Comparison of ENCODE assay signal across 9 cellular contexts in the genomic region with DNA sequence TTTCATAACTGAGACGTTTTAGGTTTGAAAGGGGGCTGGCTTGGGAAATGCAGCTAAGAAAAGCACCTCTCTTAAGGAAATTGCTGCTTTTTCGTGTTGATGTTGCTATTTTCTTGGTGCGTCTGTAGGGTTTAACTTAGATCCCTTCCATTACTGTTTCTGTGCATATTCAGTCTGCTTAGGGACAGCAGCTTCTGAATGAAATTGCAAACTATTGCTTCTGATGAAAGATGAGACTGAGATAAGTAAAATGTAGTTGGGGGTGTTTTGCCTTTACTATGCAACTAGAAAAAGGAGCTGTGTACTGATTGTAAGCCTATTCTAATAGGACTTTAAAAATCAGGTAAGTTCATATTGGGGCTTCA. TPM values are rescaled to one million over a fixed set of nuclear protein-coding genes. Genes with fewer than 3 reads are reported as not detected.
DNase-seq lines count a peak whose midpoint lies in the region; ATAC-seq and TF ChIP-seq lines count a peak whose summit lies in the region.
"Had no signal": no experiment of that assay in that cellular context is flagged by ENCODE, and none has a peak within 500 bp of the region (broad histone marks: within the 10 kb centered on the region; RNA-seq: fewer than 3 reads in every experiment).

No MANE protein-coding gene starts in this region.

- TF ChIP-seq POLR2A in uterus (IDR thresholded peaks at IDR 0.05): no peak

- H3K27me3 ChIP-seq in left ventricle myocardium inferior (ENCODE audit: low read depth) (no peaks in the 10 kb centered on the region), mesenchymal stem cell (ENCODE audit: control insufficient read depth in 1 of 2, insufficient read depth in 1 of 2, low read length in 2 of 2) (no peaks in the 10 kb centered on the region), uterus (no peaks in the 10 kb centered on the region)

- H3K79me1 ChIP-seq in mesenchymal stem cell (replicated peaks; ENCODE audit: low read length, poor library complexity, severe bottlenecking): no peaks in the 10 kb centered on the region

- no peak overlapping the region for H2AK5ac ChIP-seq in mesenchymal stem cell (ENCODE audit: low read length, severe bottlenecking)

- no peaks in the 10 kb centered on the region for H3K36me3 Mint-ChIP-seq in activated T-helper 17 cell treated with anti-CD3 and anti-CD28 coated beads, Interleukin-2, amount 50 U/mL, for 72 hours (ENCODE audit: low read depth)

- no peaks in the 10 kb centered on the region for H3K9me3 Mint-ChIP-seq in activated T-helper 17 cell treated with anti-CD3 and anti-CD28 coated beads, Interleukin-2, amount 50 U/mL, for 72 hours

- H3K4me3 Mint-ChIP-seq in activated T-helper 17 cell treated with anti-CD3 and anti-CD28 coated beads, Interleukin-2, amount 50 U/mL, for 72 hours: peak overlapping the region; percentile 51

- H3K27ac ChIP-seq in left ventricle myocardium inferior (replicated peaks) (peak overlapping the region; percentile 93), mesenchymal stem cell (ENCODE audit: low read length, poor library complexity, severe bottlenecking) (no peak overlapping the region), uterus (peak overlapping the region; percentile 74 to 84)

- peak overlapping the region; percentile 55 for H3K4me2 ChIP-seq in mesenchymal stem cell (ENCODE audit: low read length, poor library complexity, severe bottlenecking)

- no peak overlapping the region for H2BK5ac ChIP-seq in mesenchymal stem cell (ENCODE audit: low read depth, low read length, poor library complexity, severe bottlenecking)

- H3K4me3 ChIP-seq in left ventricle myocardium inferior: peak overlapping the region; percentile 68
- peak overlapping the region in 1 of 2 experiments; percentile 78 for H3K4me3 ChIP-seq in mesenchymal stem cell (ENCODE audit: insufficient read depth in 1 of 2, low read depth in 1 of 2, low read length in 2 of 2)
- H3K4me3 ChIP-seq in uterus: peak overlapping the region; percentile 20 to 35

- H3K4me1 Mint-ChIP-seq in activated T-helper 17 cell treated with anti-CD3 and anti-CD28 coated beads, Interleukin-2, amount 50 U/mL, for 72 hours: peaks cover 5% of the 10 kb centered on the region

- H3K4me1 ChIP-seq in left ventricle myocardium inferior (peaks cover 67% of the 10 kb centered on the region), mesenchymal stem cell (ENCODE audit: control insufficient read depth, insufficient read depth, low read depth, low read length) (no peaks in the 10 kb centered on the region), uterus (no peaks in the 10 kb centered on the region)

- H3K9ac ChIP-seq in mesenchymal stem cell (ENCODE audit: low read length): peak overlapping the region; percentile 92

- 14% methylated on average over 3 of the region's 3 CpGs for WGBS in mesenchymal stem cell

- DNase-seq in left ventricle myocardium inferior: no peak
- no peak for DNase-seq in left cardiac atrium
- DNase-seq in mesenchymal stem cell: peak; percentile 18
- DNase-seq in uterus: no peak
- DNase-seq in NCI-H1417 (lab: John Stamatoyannopoulos, UW): no peak
- DNase-seq: stimulated activated CD4-positive, alpha-beta T cell treated with anti-CD3 and anti-CD28 coated beads, Interleukin-2, amount 100 ng/mL, for 48 hours had no signal

- no peak for ATAC-seq in left cardiac atrium
- no peak for ATAC-seq in activated T-helper 17 cell treated with anti-CD3 and anti-CD28 coated beads, Interleukin-2, amount 50 U/mL, for 72 hours (replicated peaks)
- no peak for ATAC-seq in GM19035 (IDR thresholded peaks at IDR 0.05; ENCODE audit: unreplicated experiment)
- no peak for ATAC-seq in GM18858 (IDR thresholded peaks at IDR 0.05; ENCODE audit: unreplicated experiment)

- peak overlapping the region in 1 of 2 experiments; percentile 80 for H3K18ac ChIP-seq in mesenchymal stem cell (ENCODE audit: low read depth in 1 of 2, low read length in 2 of 2)

- H2BK15ac ChIP-seq in mesenchymal stem cell (ENCODE audit: low read depth, poor library complexity, severe bottlenecking): no peak overlapping the region

- peak overlapping the region in 1 of 2 experiments; percentile 60 for H2BK12ac ChIP-seq in mesenchymal stem cell (ENCODE audit: low read length in 2 of 2)

- intact Hi-C loops in left ventricle myocardium inferior (cut with micrococcal nuclease) (no loop called here), left cardiac atrium (cut with DNase I) (loop anchor here in 1 of 2 donors (10.0 kb wide), 1 partner anchor 142 kb away; no protein-coding TSS in a partner anchor), uterus (cut with DNase I; ENCODE audit: low total_unique reads) (no loop called here)

- TF ChIP-seq CTCF in left ventricle myocardium inferior (IDR thresholded peaks at IDR 0.05; ENCODE audit: borderline replicate concordance) (no peak), uterus (IDR thresholded peaks at IDR 0.05) (no peak)

- no peak overlapping the region for H4K91ac ChIP-seq in mesenchymal stem cell (ENCODE audit: low read length)

- no peak overlapping the region for H3K27ac Mint-ChIP-seq in activated T-helper 17 cell treated with anti-CD3 and anti-CD28 coated beads, Interleukin-2, amount 50 U/mL, for 72 hours

- H3K23ac ChIP-seq in mesenchymal stem cell (ENCODE audit: low read length in 2 of 2): no peak overlapping the region

- no peaks in the 10 kb centered on the region for H3K36me3 ChIP-seq in left ventricle myocardium inferior
- no peaks in the 10 kb centered on the region for H3K36me3 ChIP-seq in mesenchymal stem cell (ENCODE audit: control insufficient read depth in 1 of 2, insufficient read depth in 2 of 2, low read depth in 1 of 2, low read length in 2 of 2)
- H3K36me3 ChIP-seq in uterus: no peaks in the 10 kb centered on the region

- H3K27me3 Mint-ChIP-seq in activated T-helper 17 cell treated with anti-CD3 and anti-CD28 coated beads, Interleukin-2, amount 50 U/mL, for 72 hours: peaks cover 5% of the 10 kb centered on the region

- H4K8ac ChIP-seq in mesenchymal stem cell (ENCODE audit: low read length): peak overlapping the region; percentile 3

- H3K14ac ChIP-seq in mesenchymal stem cell (ENCODE audit: low read length in 2 of 2): no peak overlapping the region

- no peak overlapping the region for H2BK120ac ChIP-seq in mesenchymal stem cell (ENCODE audit: low read depth, low read length)

- peak overlapping the region; percentile 46 for H2AFZ ChIP-seq in mesenchymal stem cell (ENCODE audit: low read depth, low read length)

- H3K9me3 ChIP-seq in left ventricle myocardium inferior (replicated peaks): no peaks in the 10 kb centered on the region
- H3K9me3 ChIP-seq in mesenchymal stem cell (ENCODE audit: control insufficient read depth, low read length): no peaks in the 10 kb centered on the region
- H3K9me3 ChIP-seq in uterus: no peaks in the 10 kb centered on the region

- H3K4ac ChIP-seq in mesenchymal stem cell (ENCODE audit: low read depth in 1 of 2, low read length in 2 of 2): no peak overlapping the region

RNA-seq across cellular contexts. Expression of a gene that starts 0.8 kb away (rescaled TPM):
- total RNA-seq in left ventricle myocardium inferior (39.6 TPM), left cardiac atrium (10 to 100 TPM; 16.0 to 22.4 TPM), uterus (10 to 100 TPM; 54.8 to 96.2 (median 87.2) TPM)
- 1 to 10 TPM; 1.4 to 4.0 TPM for total RNA-seq in activated T-helper 17 cell treated with anti-CD3 and anti-CD28 coated beads, Interleukin-2, amount 50 U/mL, for 72 hours
- 4.0 TPM for polyA plus RNA-seq in mesenchymal stem cell (2013, experiment 1 of 2)
- polyA plus RNA-seq in mesenchymal stem cell (2013, experiment 2 of 2): 4.0 TPM
